In the genomic region with DNA sequence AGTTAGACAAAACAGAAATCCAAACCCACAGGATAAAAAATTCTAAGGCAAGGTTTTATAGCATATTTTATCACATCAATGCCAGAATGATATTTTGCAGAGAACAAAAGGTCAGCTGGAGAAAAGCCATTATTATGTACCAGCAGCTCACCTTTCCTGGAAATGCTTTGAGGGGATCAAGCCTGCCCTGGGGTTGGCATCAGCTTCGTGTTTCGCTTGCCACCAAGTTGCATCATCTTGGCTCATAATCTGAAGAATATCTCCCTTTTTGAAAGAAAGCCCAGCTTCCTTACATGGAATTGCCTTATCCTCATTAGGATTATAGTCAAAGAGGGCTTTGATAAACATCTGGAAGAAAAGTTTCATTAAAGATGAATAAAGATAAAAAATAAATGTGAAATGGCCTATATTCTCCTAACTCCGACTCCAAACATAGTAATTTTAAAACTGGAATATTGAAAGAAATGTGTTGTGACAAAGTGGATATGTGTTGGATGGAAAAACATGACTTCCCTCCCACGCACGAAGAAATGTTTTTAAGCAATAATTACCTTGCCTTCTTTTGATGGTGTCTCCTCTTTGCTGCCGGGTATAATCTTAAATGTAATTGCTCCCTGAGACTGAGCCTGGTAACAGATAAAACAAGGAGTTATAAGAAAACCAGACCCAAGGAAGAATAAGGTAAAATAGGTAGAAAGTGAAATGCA, we compare ENCODE assay signal across 1 cellular context.
TF ChIP-seq lines count a peak whose summit lies in the region.

No MANE protein-coding gene starts in this region.

TF ChIP-seq in HCT116, 20 proteins besides CTCF, POLR2A, EP300 and RAD21 (continued from another document):
- peak; percentile 77 for TF ChIP-seq TCF7L2 (IDR thresholded peaks at IDR 0.05; ENCODE audit: borderline replicate concordance, extremely low read depth, insufficient read depth, insufficient read length)
- TF ChIP-seq, protein P1, sequence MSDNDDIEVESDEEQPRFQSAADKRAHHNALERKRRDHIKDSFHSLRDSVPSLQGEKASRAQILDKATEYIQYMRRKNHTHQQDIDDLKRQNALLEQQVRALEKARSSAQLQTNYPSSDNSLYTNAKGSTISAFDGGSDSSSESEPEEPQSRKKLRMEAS (IDR thresholded peaks at IDR 0.05) = peak; percentile 29; the same call in 1 of the 2 replicates
- TF ChIP-seq ZNF274 (IDR thresholded peaks at IDR 0.05; ENCODE audit: low read depth, low read length) = no peak
- peak; percentile 47 for TF ChIP-seq FOSL1 (IDR thresholded peaks at IDR 0.05; ENCODE audit: low read depth)
- TF ChIP-seq EGR1 (IDR thresholded peaks at IDR 0.05; ENCODE audit: low read depth) = peak; percentile 92
- no peak for TF ChIP-seq EZH2phosphoT487 (IDR thresholded peaks at IDR 0.05; ENCODE audit: borderline replicate concordance)
- TF ChIP-seq, protein P2, sequence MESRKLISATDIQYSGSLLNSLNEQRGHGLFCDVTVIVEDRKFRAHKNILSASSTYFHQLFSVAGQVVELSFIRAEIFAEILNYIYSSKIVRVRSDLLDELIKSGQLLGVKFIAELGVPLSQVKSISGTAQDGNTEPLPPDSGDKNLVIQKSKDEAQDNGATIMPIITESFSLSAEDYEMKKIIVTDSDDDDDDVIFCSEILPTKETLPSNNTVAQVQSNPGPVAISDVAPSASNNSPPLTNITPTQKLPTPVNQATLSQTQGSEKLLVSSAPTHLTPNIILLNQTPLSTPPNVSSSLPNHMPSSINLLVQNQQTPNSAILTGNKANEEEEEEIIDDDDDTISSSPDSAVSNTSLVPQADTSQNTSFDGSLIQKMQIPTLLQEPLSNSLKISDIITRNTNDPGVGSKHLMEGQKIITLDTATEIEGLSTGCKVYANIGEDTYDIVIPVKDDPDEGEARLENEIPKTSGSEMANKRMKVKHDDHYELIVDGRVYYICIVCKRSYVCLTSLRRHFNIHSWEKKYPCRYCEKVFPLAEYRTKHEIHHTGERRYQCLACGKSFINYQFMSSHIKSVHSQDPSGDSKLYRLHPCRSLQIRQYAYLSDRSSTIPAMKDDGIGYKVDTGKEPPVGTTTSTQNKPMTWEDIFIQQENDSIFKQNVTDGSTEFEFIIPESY (IDR thresholded peaks at IDR 0.05; ENCODE audit: extremely low read depth, insufficient replicate concordance, low read length) = no peak
- TF ChIP-seq YY1 (IDR thresholded peaks at IDR 0.05; ENCODE audit: extremely low read depth, insufficient replicate concordance, low read depth, low read length) = no peak
- TF ChIP-seq CEBPB (IDR thresholded peaks at IDR 0.05; ENCODE audit: low read depth) = peak; percentile 98
